1 cellular context compared by ENCODE assay signal in genomic region chr10:70283445-70284399, GRCh38.
TF ChIP-seq lines count a peak whose summit lies in the region.

Gene NPFFR1, minus strand, starts transcription at chr10:70284004. Its CDS starts 328 bp downstream, at chr10:70283676.

TF ChIP-seq in GM23338, 12 proteins besides CTCF, POLR2A, EP300 and RAD21 (continued from another document):
- TF ChIP-seq ZNF462 (CRISPR knock-in tag; IDR thresholded peaks at IDR 0.05) (no peak), JUNB (IDR thresholded peaks at IDR 0.05; ENCODE audit: unreplicated experiment) (no peak), ZNF331 (CRISPR knock-in tag; IDR thresholded peaks at IDR 0.05; ENCODE audit: low read depth) (no peak)
TF ChIP-seq in GM23338: peak in this region for 0.
